ENCODE assay signal across 21 cellular contexts in the genomic region with DNA sequence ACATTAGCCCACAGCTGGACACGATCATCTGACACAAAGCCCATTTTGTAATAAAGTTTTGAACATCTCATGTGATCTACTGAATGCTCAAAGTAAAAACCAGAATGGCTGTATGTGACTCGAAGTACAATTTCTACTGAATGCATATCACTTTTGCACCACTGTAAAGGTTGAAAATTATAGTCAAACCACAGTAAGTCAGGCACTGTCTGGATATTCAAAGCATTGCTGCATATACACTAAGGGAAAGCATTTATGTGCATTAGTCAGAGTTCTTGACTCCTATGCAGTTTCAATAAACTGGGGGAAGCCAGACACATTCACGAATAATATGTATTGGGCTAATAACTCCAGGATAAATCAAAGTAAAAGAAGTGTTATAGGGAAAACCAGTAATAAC. TPM values are rescaled to one million over a fixed set of nuclear protein-coding genes. Genes with fewer than 3 reads are reported as not detected.
"Had no signal": no experiment of that assay in that cellular context is flagged by ENCODE, and none has a peak within 500 bp of the region (broad histone marks: within the 10 kb centered on the region; RNA-seq: fewer than 3 reads in every experiment).

No MANE protein-coding gene starts in this region.

- ATAC-seq: esophagus mucosa, natural killer cell had no signal

- H3K4me3 Mint-ChIP-seq: endodermal cell, mesothelial cell of epicardium, natural killer cell, neural crest cell had no signal

- H2AFZ ChIP-seq: hepatocyte had no signal

- DNase-seq: effector CD4-positive, alpha-beta T cell; endodermal cell; kidney; left cardiac atrium; natural killer cell; posterior cingulate gyrus; sigmoid colon; small intestine; stimulated activated CD4-positive, alpha-beta T cell treated with anti-CD3 and anti-CD28 coated beads, Interleukin-2, amount 100 ng/mL, for 48 hours; stimulated activated naive CD4-positive, alpha-beta T cell treated with Interleukin-2 at 50 U/mL for 16 hours; trophoblast cell had no signal

- H3K9me3 Mint-ChIP-seq: endodermal cell, mesothelial cell of epicardium, natural killer cell, neural crest cell had no signal

- H3K27ac Mint-ChIP-seq: mesothelial cell of epicardium had no signal

- H3K79me2 ChIP-seq: hepatocyte had no signal

- FAIRE-seq: frontal cortex, kidney, small intestine, urothelium cell line had no signal

- H3K36me3 ChIP-seq: sigmoid colon had no signal

- H3K36me3 Mint-ChIP-seq: mesothelial cell of epicardium, natural killer cell had no signal

- H3K4me2 ChIP-seq: hepatocyte had no signal

- H3K27ac ChIP-seq: hepatocyte had no signal

- H3K9me3 ChIP-seq: sigmoid colon had no signal

- H3K4me3 ChIP-seq: coronary artery, hepatocyte, sigmoid colon had no signal

RNA-seq across cellular contexts. Expression of gene TDRD10, which starts 12.2 kb away (rescaled TPM):
- total RNA-seq: endodermal cell, myocyte, neural crest cell, osteocyte had no signal
- polyA plus RNA-seq: fibroblast of lung, hepatocyte had no signal

RNA-seq across cellular contexts. Expression of gene SHE, which starts 12.3 kb away (rescaled TPM):
- total RNA-seq: fibroblast of lung, myocyte, osteocyte had no signal
- polyA plus RNA-seq: fibroblast of lung, hepatocyte had no signal
